15 cellular contexts compared by ENCODE assay signal in the genomic region with DNA sequence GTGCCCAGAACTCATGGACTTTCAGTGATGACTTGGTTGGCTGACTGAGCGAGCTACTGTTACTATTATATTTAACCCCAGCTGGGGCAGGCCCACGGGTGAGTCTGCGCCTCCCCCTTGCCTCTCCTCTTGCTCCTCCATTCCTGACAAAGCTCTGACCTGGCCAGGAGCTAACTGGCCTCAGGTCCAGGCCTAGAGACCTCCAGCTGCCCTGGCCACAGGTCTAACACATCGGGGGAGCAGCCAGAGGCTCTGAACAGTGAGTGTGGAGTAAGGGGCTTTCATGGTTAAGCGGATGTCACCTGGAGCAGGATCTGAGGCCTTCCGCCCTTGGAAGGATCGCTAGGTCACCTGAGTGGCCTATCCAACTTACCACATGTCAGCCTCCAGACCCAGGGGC.
DNase-seq lines count a peak whose midpoint lies in the region; ATAC-seq, FAIRE-seq and TF ChIP-seq lines count a peak whose summit lies in the region.
"Had no signal": no experiment of that assay in that cellular context is flagged by ENCODE, and none has a peak within 500 bp of the region (broad histone marks: within the 10 kb centered on the region; RNA-seq: fewer than 3 reads in every experiment).

No MANE protein-coding gene starts in this region.

- H3K27ac ChIP-seq in H9 (ENCODE audit: insufficient read length, low read depth, low read length) (no peak overlapping the region), HepG2 (ENCODE audit: extremely low read length, insufficient read depth, low read length) (no peak overlapping the region)
- H3K27ac ChIP-seq: BLaER1 treated with 17β-estradiol and CSF1 and Interleukin-3, amounts not matched to agents 10 nM and 100 nM had no signal

- TF ChIP-seq POLR2A in HepG2 (IDR thresholded peaks at IDR 0.05; ENCODE audit: insufficient read depth in 1 of 2, low read depth in 2 of 2, low read length in 2 of 2), result no peak

- ATAC-seq in activated T-helper 17 cell treated with anti-CD3 and anti-CD28 coated beads, Interleukin-2, amount 50 U/mL, for 72 hours (replicated peaks), result no peak
- no peak for ATAC-seq in HepG2
- no peak for ATAC-seq in stimulated activated effector memory CD8-positive, alpha-beta T cell treated with anti-CD3 and anti-CD28 coated beads, Interleukin-12 subunit alpha, Interleukin-12 subunit beta, amount 100 ng/mL, for 72 hours
- ATAC-seq in left lobe of liver, result no peak

- no peak for DNase-seq in H9
- no peak for DNase-seq in HepG2 (ENCODE audit: low spot score)
- no peak for DNase-seq in stimulated activated effector memory CD8-positive, alpha-beta T cell treated with anti-CD3 and anti-CD28 coated beads, Interleukin-12 subunit alpha, Interleukin-12 subunit beta, amount 100 ng/mL, for 72 hours (ENCODE audit: low spot score in 2 of 2)
- no peak for DNase-seq in HuH-7.5 (ENCODE audit: low spot score)
- DNase-seq in NOMO-1 treated with DMSO at 0.1 percent for 48 hours (lab: John Stamatoyannopoulos, UW; ENCODE audit: unreplicated experiment), result no peak
- DNase-seq in left lobe of liver (ENCODE audit: low spot score), result no peak
- DNase-seq: ACHN; Calu3; CD4-positive, CD25-positive, alpha-beta regulatory T cell; DMS 273 treated with DMSO at 0.1 percent for 48 hours; HCEC 1CT; HFFc6 had no signal

- in situ Hi-C loops in HepG2 (cut with HindIII; ENCODE audit: extremely low pct_ligation_motif_present, low pct_unique_long_range_greater_than_20kb), result no loop called here

- no peak overlapping the region for H4K5ac ChIP-seq in H9 (ENCODE audit: insufficient read length, low read depth, low read length)

- no peaks in the 10 kb centered on the region for H3K36me3 Mint-ChIP-seq in H9 (ENCODE audit: insufficient read depth in 1 of 3, low read depth in 3 of 3)
- H3K36me3 Mint-ChIP-seq in activated T-helper 17 cell treated with anti-CD3 and anti-CD28 coated beads, Interleukin-2, amount 50 U/mL, for 72 hours (ENCODE audit: low read depth), result no peaks in the 10 kb centered on the region
- H3K36me3 Mint-ChIP-seq in stimulated activated effector memory CD8-positive, alpha-beta T cell treated with anti-CD3 and anti-CD28 coated beads, Interleukin-12 subunit alpha, Interleukin-12 subunit beta, amount 100 ng/mL, for 72 hours, result no peaks in the 10 kb centered on the region

- H2BK5ac ChIP-seq in H9 (ENCODE audit: insufficient read length, low read length), result no peak overlapping the region

- H2BK20ac ChIP-seq in H9 (ENCODE audit: low read depth, low read length, poor library complexity, severe bottlenecking), result no peak overlapping the region

- H3K18ac ChIP-seq in H9 (ENCODE audit: insufficient read length, low read depth, low read length), result no peak overlapping the region

- H3K79me2 ChIP-seq in H9 (ENCODE audit: insufficient read depth, low read length) (no peaks in the 10 kb centered on the region), HepG2 (ENCODE audit: insufficient read depth, low read length) (no peaks in the 10 kb centered on the region)

- BruUV-seq in HepG2 (replicated peaks; lab: Mats Ljungman, UMichigan), result no TSS peak

- TF ChIP-seq CTCF in H9 (conservative IDR thresholded peaks at IDR 0.05) (no peak), HepG2 (CRISPR knock-in tag; IDR thresholded peaks at IDR 0.05) (no peak)

- H2AFZ ChIP-seq in H9 (ENCODE audit: low read length), result no peak overlapping the region
- H2AFZ ChIP-seq in HepG2 (ENCODE audit: low read length), result no peak overlapping the region

- FAIRE-seq in HepG2 (lab: Jason Lieb, UNC), result no peak
- FAIRE-seq: H1 had no signal

- H3K23me2 ChIP-seq in H9 (ENCODE audit: insufficient read length, low read depth, low read length, poor library complexity, severe bottlenecking), result no peaks in the 10 kb centered on the region

- H2BK15ac ChIP-seq in H9 (ENCODE audit: low read depth, low read length), result no peak overlapping the region

- H3T11ph ChIP-seq in H9 (ENCODE audit: low read length), result no peak overlapping the region

- H3K4me1 Mint-ChIP-seq in H9, result peaks cover 4 to 9% of the 10 kb centered on the region in 2 experiments
- peaks cover 6% of the 10 kb centered on the region for H3K4me1 Mint-ChIP-seq in activated T-helper 17 cell treated with anti-CD3 and anti-CD28 coated beads, Interleukin-2, amount 50 U/mL, for 72 hours
- peaks cover 9% of the 10 kb centered on the region for H3K4me1 Mint-ChIP-seq in stimulated activated effector memory CD8-positive, alpha-beta T cell treated with anti-CD3 and anti-CD28 coated beads, Interleukin-12 subunit alpha, Interleukin-12 subunit beta, amount 100 ng/mL, for 72 hours

- H3K9me3 ChIP-seq in H9 (ENCODE audit: control insufficient read depth, low read depth, low read length) (no peaks in the 10 kb centered on the region), HepG2 (ENCODE audit: low read length) (no peaks in the 10 kb centered on the region)
- H3K9me3 ChIP-seq: BLaER1 treated with 17β-estradiol and CSF1 and Interleukin-3, amounts not matched to agents 10 nM and 100 nM had no signal

- no peak overlapping the region for H3K4me3 Mint-ChIP-seq in H9
- no peak overlapping the region for H3K4me3 Mint-ChIP-seq in activated T-helper 17 cell treated with anti-CD3 and anti-CD28 coated beads, Interleukin-2, amount 50 U/mL, for 72 hours
- H3K4me3 Mint-ChIP-seq in stimulated activated effector memory CD8-positive, alpha-beta T cell treated with anti-CD3 and anti-CD28 coated beads, Interleukin-12 subunit alpha, Interleukin-12 subunit beta, amount 100 ng/mL, for 72 hours, result no peak overlapping the region
- H3K4me3 Mint-ChIP-seq: CD4-positive, CD25-positive, alpha-beta regulatory T cell; HFFc6 had no signal

- H3K79me1 ChIP-seq in H9 (ENCODE audit: insufficient read depth, low read depth, low read length, poor library complexity, severe bottlenecking), result no peaks in the 10 kb centered on the region

- no peak overlapping the region for H3K4me3 ChIP-seq in HepG2 (replicated peaks in 1 of 3; ENCODE audit: insufficient read depth in 1 of 3, low read depth in 2 of 3, low read length in 3 of 3)
- H3K4me3 ChIP-seq: BLaER1 treated with 17β-estradiol and CSF1 and Interleukin-3, amounts not matched to agents 10 nM and 100 nM had no signal

- TF ChIP-seq RAD21 in HepG2 (CRISPR knock-in tag; IDR thresholded peaks at IDR 0.05), result no peak

- H2BK120ac ChIP-seq in H9 (ENCODE audit: low read depth, low read length, poor library complexity, severe bottlenecking), result no peak overlapping the region

- H3K27me3 Mint-ChIP-seq in H9 (ENCODE audit: low read depth), result no peaks in the 10 kb centered on the region
- H3K27me3 Mint-ChIP-seq in activated T-helper 17 cell treated with anti-CD3 and anti-CD28 coated beads, Interleukin-2, amount 50 U/mL, for 72 hours, result no peaks in the 10 kb centered on the region

- H3K27ac Mint-ChIP-seq in H9, result peak overlapping the region in 2 of 3 experiments; percentile 14 to 37; a peak in 2 of 7 replicates
- peak overlapping the region; percentile 35 for H3K27ac Mint-ChIP-seq in activated T-helper 17 cell treated with anti-CD3 and anti-CD28 coated beads, Interleukin-2, amount 50 U/mL, for 72 hours
- H3K27ac Mint-ChIP-seq in stimulated activated effector memory CD8-positive, alpha-beta T cell treated with anti-CD3 and anti-CD28 coated beads, Interleukin-12 subunit alpha, Interleukin-12 subunit beta, amount 100 ng/mL, for 72 hours, result peak overlapping the region; percentile 80
- H3K27ac Mint-ChIP-seq: HFFc6 had no signal

- H3K9me3 Mint-ChIP-seq in H9, result no peaks in the 10 kb centered on the region
- H3K9me3 Mint-ChIP-seq in activated T-helper 17 cell treated with anti-CD3 and anti-CD28 coated beads, Interleukin-2, amount 50 U/mL, for 72 hours, result no peaks in the 10 kb centered on the region
- no peaks in the 10 kb centered on the region for H3K9me3 Mint-ChIP-seq in stimulated activated effector memory CD8-positive, alpha-beta T cell treated with anti-CD3 and anti-CD28 coated beads, Interleukin-12 subunit alpha, Interleukin-12 subunit beta, amount 100 ng/mL, for 72 hours
- H3K9me3 Mint-ChIP-seq: HFFc6 had no signal

- no peak overlapping the region for H3K4ac ChIP-seq in H9 (ENCODE audit: low read depth, low read length)

- H3K9ac ChIP-seq in H9 (ENCODE audit: extremely low read depth, insufficient read length, low read length), result no peak overlapping the region
- H3K9ac ChIP-seq in HepG2 (ENCODE audit: insufficient read depth, low read depth, low read length), result no peak overlapping the region
- H3K9ac ChIP-seq: BLaER1 treated with 17β-estradiol and CSF1 and Interleukin-3, amounts not matched to agents 10 nM and 100 nM had no signal

- H4K8ac ChIP-seq in H9 (replicated peaks; ENCODE audit: insufficient read length, low read depth, low read length), result no peak overlapping the region

- no peak overlapping the region for H2BK12ac ChIP-seq in H9 (ENCODE audit: insufficient read length, low read depth, low read length)

- no peak overlapping the region for H3K56ac ChIP-seq in H9 (ENCODE audit: insufficient read length, low read depth, low read length)

- H4K91ac ChIP-seq in H9 (ENCODE audit: insufficient read length, low read depth, low read length), result no peak overlapping the region

- H2AK5ac ChIP-seq in H9 (ENCODE audit: insufficient read length, low read length), result no peak overlapping the region

- H3K27me3 ChIP-seq in H9 (ENCODE audit: insufficient read depth, low read length), result peaks cover 3% of the 10 kb centered on the region; the same call in 1 of the 2 replicates
- H3K27me3 ChIP-seq in HepG2 (ENCODE audit: control insufficient read depth in 1 of 2, insufficient read depth in 2 of 2, low read length in 2 of 2), result peaks cover 0 to 3% of the 10 kb centered on the region in 2 experiments; a peak in 2 of 5 replicates
- H3K27me3 ChIP-seq: BLaER1 treated with 17β-estradiol and CSF1 and Interleukin-3, amounts not matched to agents 10 nM and 100 nM had no signal

- H3K14ac ChIP-seq in H9 (ENCODE audit: insufficient read depth, low read length), result no peak overlapping the region

- POLR2A ChIA-PET in HepG2 (lab: Yijun Ruan, JAX), result no interaction called here

- no peak overlapping the region for H3K4me2 ChIP-seq in H9 (ENCODE audit: insufficient read depth, insufficient read length, low read length)
- no peak overlapping the region for H3K4me2 ChIP-seq in HepG2 (ENCODE audit: low read depth, low read length)
- H3K4me2 ChIP-seq: BLaER1 treated with 17β-estradiol and CSF1 and Interleukin-3, amounts not matched to agents 10 nM and 100 nM had no signal

- intact Hi-C loops in HepG2 (cut with micrococcal nuclease; ENCODE audit: unreplicated experiment), result no loop called here

- H4K20me1 ChIP-seq in H9 (ENCODE audit: control insufficient read depth, insufficient read depth, insufficient read length) (no peaks in the 10 kb centered on the region), HepG2 (ENCODE audit: insufficient read depth, low read length) (no peaks in the 10 kb centered on the region)
- H4K20me1 ChIP-seq: BLaER1 treated with 17β-estradiol and CSF1 and Interleukin-3, amounts not matched to agents 10 nM and 100 nM had no signal

- no peaks in the 10 kb centered on the region for H3K36me3 ChIP-seq in HepG2 (replicated peaks in 1 of 2; ENCODE audit: control insufficient read depth in 1 of 2, insufficient read depth in 2 of 2, low read length in 2 of 2)
- H3K36me3 ChIP-seq: BLaER1 treated with 17β-estradiol and CSF1 and Interleukin-3, amounts not matched to agents 10 nM and 100 nM had no signal

- CTCF ChIA-PET in HepG2 (lab: Yijun Ruan, JAX; ENCODE audit: low intra/inter-chr PET ratio, low total read pairs), result no interaction called here

- no peak overlapping the region for H3K23ac ChIP-seq in H9 (ENCODE audit: insufficient read length, low read depth, low read length)

- H3K4me1 ChIP-seq in H9 (ENCODE audit: insufficient read depth, low read length) (no peaks in the 10 kb centered on the region), HepG2 (ENCODE audit: insufficient read depth, low read length) (peaks cover 59% of the 10 kb centered on the region)

- no CpG with 5 or more reads among the region's 7 CpGs for WGBS in H9 (ENCODE audit: extremely low coverage, insufficient read length, low lambda C conversion rate)
- whole genome bisulfite sequencing in HepG2 (ENCODE audit: low lambda C conversion rate), result 67% methylated on average over 4 of the region's 7 CpGs

- TF ChIP-seq EP300 in HepG2 (IDR thresholded peaks at IDR 0.05; ENCODE audit: low read depth in 2 of 2, low read length in 2 of 2) (no peak), HepG2 (CRISPR knock-in tag; IDR thresholded peaks at IDR 0.05; ENCODE audit: borderline replicate concordance) (no peak)

Comparison
In these comparisons a context has a peak if more than half of its experiments do, and no peak if none do; other contexts are left out.
1. H3K27ac Mint-ChIP-seq: peak in every context shown above with its lines; median percentile 80 in stimulated activated effector memory CD8-positive, alpha-beta T cell treated with anti-CD3 and anti-CD28 coated beads, Interleukin-12 subunit alpha, Interleukin-12 subunit beta, amount 100 ng/mL, for 72 hours; 35 in activated T-helper 17 cell treated with anti-CD3 and anti-CD28 coated beads, Interleukin-2, amount 50 U/mL, for 72 hours; 26 in H9.